Comparison of ENCODE assay signal across 19 cellular contexts in genomic region chr9:108609227-108609894, GRCh38.
A peak's percentile ranks its signal among the peaks of the same experiment; 100 is the strongest.
DNase-seq lines count a peak whose midpoint lies in the region; ATAC-seq, FAIRE-seq and TF ChIP-seq lines count a peak whose summit lies in the region.
"Had no signal": no experiment of that assay in that cellular context is flagged by ENCODE, and none has a peak within 500 bp of the region (broad histone marks: within the 10 kb centered on the region; RNA-seq: fewer than 3 reads in every experiment).

No MANE protein-coding gene starts in this region.

- intact Hi-C loops in vagina (cut with DNase I) (no loop called here), psoas muscle (cut with DNase I) (no loop called here)

- H3K9ac ChIP-seq in mesenchymal stem cell (ENCODE audit: low read length): peak overlapping the region; percentile 7

- no peak overlapping the region for H3K14ac ChIP-seq in mesenchymal stem cell (ENCODE audit: low read length in 2 of 2)

- H3K27ac ChIP-seq in mesenchymal stem cell (ENCODE audit: low read length, poor library complexity, severe bottlenecking) (no peak overlapping the region), vagina (no peak overlapping the region), caudate nucleus (ENCODE audit: low read depth, low read length) (no peak overlapping the region), psoas muscle (no peak overlapping the region)
- H3K27ac ChIP-seq: lower lobe of right lung, pancreas, testis had no signal

- H3K36me3 ChIP-seq in bronchial epithelial cell (ENCODE audit: control insufficient read depth, insufficient read depth, low read length) (no peaks in the 10 kb centered on the region), mesenchymal stem cell (ENCODE audit: control insufficient read depth in 1 of 2, insufficient read depth in 2 of 2, low read depth in 1 of 2, low read length in 2 of 2) (no peaks in the 10 kb centered on the region), vagina (no peaks in the 10 kb centered on the region), psoas muscle (ENCODE audit: insufficient read depth in 1 of 2, low read depth in 1 of 2) (no peaks in the 10 kb centered on the region)
- H3K36me3 ChIP-seq: lower lobe of right lung, pancreas had no signal

- no peak overlapping the region for H2BK15ac ChIP-seq in mesenchymal stem cell (ENCODE audit: low read depth, poor library complexity, severe bottlenecking)

- no peak overlapping the region for H3K4me3 ChIP-seq in bronchial epithelial cell (ENCODE audit: low read depth, low read length)
- no peak overlapping the region for H3K4me3 ChIP-seq in mesenchymal stem cell (ENCODE audit: insufficient read depth in 1 of 2, low read depth in 1 of 2, low read length in 2 of 2)
- H3K4me3 ChIP-seq in vagina: no peak overlapping the region
- no peak overlapping the region for H3K4me3 ChIP-seq in psoas muscle
- H3K4me3 ChIP-seq: lower lobe of right lung, pancreas, testis had no signal

- H2BK12ac ChIP-seq in mesenchymal stem cell (ENCODE audit: low read length in 2 of 2): no peak overlapping the region

- peak overlapping the region in 1 of 2 experiments; percentile 31 for H3K18ac ChIP-seq in mesenchymal stem cell (ENCODE audit: low read depth in 1 of 2, low read length in 2 of 2)

- H3K4me2 ChIP-seq in mesenchymal stem cell (ENCODE audit: low read length, poor library complexity, severe bottlenecking): no peak overlapping the region

- no peak overlapping the region for H2AK5ac ChIP-seq in mesenchymal stem cell (ENCODE audit: low read length, severe bottlenecking)

- FAIRE-seq in bronchial epithelial cell (lab: Jason Lieb, UNC): no peak
- FAIRE-seq: pancreas had no signal

- TF ChIP-seq CTCF in bronchial epithelial cell (IDR thresholded peaks at IDR 0.05; ENCODE audit: insufficient read depth, low read length, severe bottlenecking) (no peak), vagina (IDR thresholded peaks at IDR 0.05) (no peak), psoas muscle (IDR thresholded peaks at IDR 0.05) (no peak)

- no peak overlapping the region for H4K8ac ChIP-seq in mesenchymal stem cell (ENCODE audit: low read length)

- no peak overlapping the region for H3K23ac ChIP-seq in mesenchymal stem cell (ENCODE audit: low read length in 2 of 2)

- no peak for TF ChIP-seq POLR2A in vagina (IDR thresholded peaks at IDR 0.05)

- no peaks in the 10 kb centered on the region for H3K4me1 ChIP-seq in mesenchymal stem cell (ENCODE audit: control insufficient read depth, insufficient read depth, low read depth, low read length)
- H3K4me1 ChIP-seq in vagina: peaks cover 20% of the 10 kb centered on the region
- no peaks in the 10 kb centered on the region for H3K4me1 ChIP-seq in psoas muscle
- H3K4me1 ChIP-seq: lower lobe of right lung, pancreas, testis had no signal

- WGBS in mesenchymal stem cell: 72% methylated on average over 4 of the region's 4 CpGs
- WGBS in psoas muscle, 3 donors: 51 to 58% (median 58%) methylated on average over 4 of the region's 4 CpGs

- DNase-seq in COLO829 (ENCODE audit: low spot score): peak; percentile 22
- DNase-seq in M059J (ENCODE audit: low read depth): peak; percentile 94
- DNase-seq in bronchial epithelial cell (ENCODE audit: low read depth): peak; percentile 65
- DNase-seq in mesenchymal stem cell: peak; percentile 11
- DNase-seq in hepatic stellate cell (ENCODE audit: low spot score): no peak
- DNase-seq in vagina (ENCODE audit: extremely low spot score in 2 of 2): no peak
- no peak for DNase-seq in caudate nucleus (lab: John Stamatoyannopoulos, UW)
- DNase-seq in psoas muscle: no peak
- DNase-seq: activated CD8-positive, alpha-beta T cell treated with anti-CD3 and anti-CD28 coated beads, Interleukin-2, amount 10 ng/mL, durations not matched to agents 7 days and 5 days; activated naive CD8-positive, alpha-beta T cell treated with anti-CD3 and anti-CD28 coated beads, Interleukin-2, amount 50 U/mL, for 24 hours; C1 segment of cervical spinal cord; H7; KBM-7; lower lobe of right lung; NCI-H1436; pancreas; stimulated activated CD4-positive, alpha-beta T cell treated with anti-CD3 and anti-CD28 coated beads, Interleukin-4, amount 100 ng/mL, for 24 hours; stimulated activated CD8-positive, alpha-beta memory T cell treated with anti-CD3 and anti-CD28 coated beads, Interleukin-4, amount 100 ng/mL, for 48 hours; testis had no signal

- H2BK120ac ChIP-seq in mesenchymal stem cell (ENCODE audit: low read depth, low read length): no peak overlapping the region

- no peaks in the 10 kb centered on the region for H3K27me3 ChIP-seq in bronchial epithelial cell (ENCODE audit: control insufficient read depth, insufficient read depth, low read length)
- peaks cover 0 to 8% of the 10 kb centered on the region in 2 experiments for H3K27me3 ChIP-seq in mesenchymal stem cell (ENCODE audit: control insufficient read depth in 1 of 2, insufficient read depth in 1 of 2, low read length in 2 of 2)
- H3K27me3 ChIP-seq in vagina: no peaks in the 10 kb centered on the region
- H3K27me3 ChIP-seq in psoas muscle (ENCODE audit: insufficient read depth in 3 of 3, low read length in 2 of 3): no peaks in the 10 kb centered on the region
- H3K27me3 ChIP-seq: pancreas, testis had no signal

- H4K91ac ChIP-seq in mesenchymal stem cell (ENCODE audit: low read length): no peak overlapping the region

- no peaks in the 10 kb centered on the region for H3K79me1 ChIP-seq in mesenchymal stem cell (replicated peaks; ENCODE audit: low read length, poor library complexity, severe bottlenecking)

- H2AFZ ChIP-seq in mesenchymal stem cell (ENCODE audit: low read depth, low read length): no peak overlapping the region

- H3K4ac ChIP-seq in mesenchymal stem cell (ENCODE audit: low read depth in 1 of 2, low read length in 2 of 2): no peak overlapping the region

- H2BK5ac ChIP-seq in mesenchymal stem cell (ENCODE audit: low read depth, low read length, poor library complexity, severe bottlenecking): no peak overlapping the region

- ATAC-seq in psoas muscle: no peak
- ATAC-seq: activated CD8-positive, alpha-beta T cell treated with anti-CD3 and anti-CD28 coated beads, Interleukin-2, amount 10 ng/mL, durations not matched to agents 7 days and 5 days; activated naive CD8-positive, alpha-beta T cell treated with anti-CD3 and anti-CD28 coated beads, Interleukin-2, amount 50 U/mL, for 24 hours; lower lobe of right lung; pancreas had no signal

- H3K9me3 ChIP-seq in mesenchymal stem cell (ENCODE audit: control insufficient read depth, low read length): no peaks in the 10 kb centered on the region
- H3K9me3 ChIP-seq in vagina: no peaks in the 10 kb centered on the region
- H3K9me3 ChIP-seq in psoas muscle: no peaks in the 10 kb centered on the region
- H3K9me3 ChIP-seq: lower lobe of right lung, pancreas, testis had no signal

Comparison
In these comparisons a context has a peak if more than half of its experiments do, and no peak if none do; other contexts are left out.
1. DNase-seq: peak in COLO829 (single experiment), M059J (single experiment), bronchial epithelial cell (single experiment) and mesenchymal stem cell (single experiment); none in hepatic stellate cell (single experiment), vagina (0 of 2), caudate nucleus (0 of 61) and psoas muscle (0 of 2).